In the genomic region with DNA sequence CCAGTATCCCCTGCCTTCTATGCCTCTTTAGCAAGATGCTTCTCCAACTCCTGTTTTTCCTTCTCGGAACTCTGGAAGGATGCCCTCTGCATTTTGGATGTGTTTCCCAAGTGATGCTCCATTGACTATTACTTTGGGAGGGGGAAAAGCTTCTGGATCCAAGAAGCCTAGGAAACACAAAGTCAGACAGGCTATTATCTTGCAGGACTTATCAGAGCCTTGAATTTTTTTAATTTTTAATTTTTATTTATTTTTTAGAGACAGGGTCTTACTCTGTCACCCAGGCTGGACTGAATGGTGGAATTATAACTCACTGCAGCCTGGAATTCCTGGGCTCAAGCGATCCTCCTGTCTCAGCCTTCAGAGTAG, we compare ENCODE assay signal across 31 cellular contexts. TPM values are rescaled to one million over a fixed set of nuclear protein-coding genes. Genes with fewer than 3 reads are reported as not detected.
"Had no signal": no experiment of that assay in that cellular context is flagged by ENCODE, and none has a peak within 500 bp of the region (broad histone marks: within the 10 kb centered on the region; RNA-seq: fewer than 3 reads in every experiment).

No MANE protein-coding gene starts in this region.

- H3K79me2 ChIP-seq: parathyroid adenoma had no signal

- ATAC-seq: effector memory CD8-positive, alpha-beta T cell; left lobe of liver; naive thymus-derived CD4-positive, alpha-beta T cell; sciatic nerve; stimulated activated naive B cell treated with anti-CD40 and anti-IgM and Interleukin-4, amounts not matched to agents 10 μg/mL and 1 μg/mL and 100 μg/mL, for 72 hours; stimulated activated naive CD8-positive, alpha-beta T cell treated with anti-CD3 and anti-CD28 coated beads, Interleukin-15, amount 100 ng/mL, for 72 hours had no signal

- H3K9me3 Mint-ChIP-seq: dendritic cell treated with granulocyte-macrophage colony-stimulating factor and Interleukin-4, amounts not matched to agents 40 ng/mL and 50 ng/mL, for 4 days; effector memory CD8-positive, alpha-beta T cell; naive thymus-derived CD4-positive, alpha-beta T cell; nephron progenitor cell; stimulated activated naive B cell treated with anti-CD40 and anti-IgM and Interleukin-4, amounts not matched to agents 10 μg/mL and 1 μg/mL and 100 μg/mL, for 72 hours; stimulated activated naive CD8-positive, alpha-beta T cell treated with anti-CD3 and anti-CD28 coated beads, Interleukin-15, amount 100 ng/mL, for 72 hours had no signal

- H3K36me3 Mint-ChIP-seq: naive thymus-derived CD4-positive, alpha-beta T cell; stimulated activated naive B cell treated with anti-CD40 and anti-IgM and Interleukin-4, amounts not matched to agents 10 μg/mL and 1 μg/mL and 100 μg/mL, for 72 hours had no signal

- H3K27ac Mint-ChIP-seq: dendritic cell treated with granulocyte-macrophage colony-stimulating factor and Interleukin-4, amounts not matched to agents 40 ng/mL and 50 ng/mL, for 4 days; effector memory CD8-positive, alpha-beta T cell; naive thymus-derived CD4-positive, alpha-beta T cell; nephron progenitor cell; stimulated activated naive B cell treated with anti-CD40 and anti-IgM and Interleukin-4, amounts not matched to agents 10 μg/mL and 1 μg/mL and 100 μg/mL, for 72 hours; stimulated activated naive CD8-positive, alpha-beta T cell treated with anti-CD3 and anti-CD28 coated beads, Interleukin-15, amount 100 ng/mL, for 72 hours had no signal

- H3K4me1 Mint-ChIP-seq: stimulated activated naive CD8-positive, alpha-beta T cell treated with anti-CD3 and anti-CD28 coated beads, Interleukin-15, amount 100 ng/mL, for 72 hours had no signal

- DNase-seq: effector memory CD8-positive, alpha-beta T cell; esophagus squamous epithelium; foreskin fibroblast; hypothalamus; kidney glomerular epithelial cell; mesendoderm; naive thymus-derived CD4-positive, alpha-beta T cell; nephron progenitor cell; spleen; stimulated activated CD4-positive, alpha-beta T cell treated with anti-CD3 and anti-CD28 coated beads, Interleukin-15, amount 100 ng/mL, for 24 hours; stimulated activated CD4-positive, alpha-beta T cell treated with anti-CD3 and anti-CD28 coated beads, Interleukin-2, amount 100 ng/mL, for 24 hours; stimulated activated CD4-positive, alpha-beta T cell treated with anti-CD3 and anti-CD28 coated beads, Interleukin-4, amount 100 ng/mL, for 4 hours; stimulated activated naive B cell treated with anti-CD40 and anti-IgM and Interleukin-4, amounts not matched to agents 10 μg/mL and 1 μg/mL and 100 μg/mL, for 72 hours; stimulated activated naive CD8-positive, alpha-beta T cell treated with anti-CD3 and anti-CD28 coated beads, Interleukin-15, amount 100 ng/mL, for 72 hours; substantia nigra; thyroid gland had no signal

- H3K4me1 ChIP-seq: parathyroid adenoma had no signal

- H3K27ac ChIP-seq: cardiac muscle cell, epithelial cell of prostate, parathyroid adenoma, prostate gland, spleen had no signal

- H3K4me3 ChIP-seq: cardiac muscle cell, esophagus squamous epithelium, prostate gland, spleen, thyroid gland had no signal

- FAIRE-seq: colon, islet of Langerhans had no signal

- H2AFZ ChIP-seq: parathyroid adenoma had no signal

- H3K36me3 ChIP-seq: cardiac muscle cell, esophagus squamous epithelium, prostate gland, spleen, thyroid gland had no signal

- H3K9me3 ChIP-seq: esophagus squamous epithelium, prostate gland, spleen, thyroid gland had no signal

- H3K4me3 Mint-ChIP-seq: dendritic cell treated with granulocyte-macrophage colony-stimulating factor and Interleukin-4, amounts not matched to agents 40 ng/mL and 50 ng/mL, for 4 days; effector memory CD8-positive, alpha-beta T cell; naive thymus-derived CD4-positive, alpha-beta T cell; nephron progenitor cell; stimulated activated naive B cell treated with anti-CD40 and anti-IgM and Interleukin-4, amounts not matched to agents 10 μg/mL and 1 μg/mL and 100 μg/mL, for 72 hours; stimulated activated naive CD8-positive, alpha-beta T cell treated with anti-CD3 and anti-CD28 coated beads, Interleukin-15, amount 100 ng/mL, for 72 hours had no signal

- H3K27me3 ChIP-seq: thyroid gland had no signal

- H3K9ac ChIP-seq: parathyroid adenoma had no signal

RNA-seq across cellular contexts. Expression of a gene that starts 21.1 kb away (rescaled TPM):
- total RNA-seq: cardiac muscle cell; esophagus squamous epithelium; left lobe of liver; lung microvascular endothelial cell; mononuclear cell; naive thymus-derived CD4-positive, alpha-beta T cell; omental fat pad; renal cortical epithelial cell; sciatic nerve; skeletal muscle tissue; spleen; thyroid gland; ureter had no signal
- polyA plus RNA-seq: cardiac muscle cell; naive thymus-derived CD4-positive, alpha-beta T cell; spleen had no signal

RNA-seq across cellular contexts. Expression of a gene that starts 39.7 kb away (rescaled TPM):
- total RNA-seq: mononuclear cell had no signal

RNA-seq across cellular contexts. Expression of a gene that starts 51.2 kb away (rescaled TPM):
- total RNA-seq: lung microvascular endothelial cell, skeletal muscle tissue had no signal
